In the genomic region with DNA sequence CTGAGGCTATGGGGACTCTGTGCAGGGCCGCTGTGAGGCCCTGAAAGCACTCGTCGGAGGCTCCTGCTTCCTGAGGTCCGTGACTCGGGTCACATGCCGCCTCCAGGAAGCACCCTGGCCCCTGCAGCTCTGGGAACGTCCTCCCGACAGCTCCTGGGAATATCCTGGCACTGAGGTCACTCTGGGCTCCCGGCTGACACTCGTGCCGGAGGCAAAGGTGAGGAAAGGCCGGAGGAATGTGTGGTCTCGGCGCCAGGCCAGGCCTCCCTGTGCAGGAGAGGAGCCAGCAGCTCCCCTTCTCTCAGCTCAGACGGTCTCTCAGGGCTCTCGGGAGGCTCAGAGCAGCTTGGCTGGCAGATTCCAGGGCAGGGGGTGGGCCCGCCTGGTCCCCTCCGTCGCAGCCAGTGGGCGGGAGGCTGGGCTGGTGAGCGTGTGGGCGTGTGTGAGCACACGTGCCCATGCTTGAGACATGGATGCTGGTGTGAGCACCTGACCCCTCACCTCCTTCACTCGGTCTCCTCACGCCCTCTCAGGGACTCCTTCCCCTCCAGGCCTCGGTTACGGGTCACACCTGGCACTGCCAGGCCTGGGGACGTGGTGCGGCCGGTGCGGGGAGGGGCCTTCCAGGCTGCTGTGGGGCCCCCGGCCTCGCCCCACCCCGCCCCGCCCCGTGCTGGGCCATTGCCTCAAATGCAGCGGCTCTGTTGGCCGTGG, we compare ENCODE assay signal across 8 cellular contexts. TPM values are rescaled to one million over a fixed set of nuclear protein-coding genes. Genes with fewer than 3 reads are reported as not detected.
DNase-seq lines count a peak whose midpoint lies in the region; TF ChIP-seq lines count a peak whose summit lies in the region.

No MANE protein-coding gene starts in this region.

- H3K27me3 Mint-ChIP-seq in activated CD4-positive, alpha-beta T cell treated with anti-CD3 and anti-CD28 coated beads, Interleukin-2, amount 10 ng/mL, durations not matched to agents 7 days and 5 days, result no peaks in the 10 kb centered on the region
- H3K27me3 Mint-ChIP-seq in endodermal cell (ENCODE audit: insufficient read depth), result peaks cover 6% of the 10 kb centered on the region

- CTCF ChIA-PET in activated CD4-positive, alpha-beta T cell treated with anti-CD3 and anti-CD28 coated beads, Interleukin-2, amount 10 ng/mL, durations not matched to agents 7 days and 5 days (lab: Charles Lee), result interaction anchor here (1.2 to 1.5 kb wide), 2 partner anchors 13 to 16 kb away, joined by 3 to 6 read pairs; no protein-coding TSS in a partner anchor

- H3K9me3 Mint-ChIP-seq in activated CD4-positive, alpha-beta T cell treated with anti-CD3 and anti-CD28 coated beads, Interleukin-2, amount 10 ng/mL, durations not matched to agents 7 days and 5 days, result no peaks in the 10 kb centered on the region
- H3K9me3 Mint-ChIP-seq in endodermal cell, result no peaks in the 10 kb centered on the region

- H3K4me1 ChIP-seq in KMS-11 (ENCODE audit: low read depth, poor library complexity, severe bottlenecking) (peaks cover 14% of the 10 kb centered on the region), endodermal cell (ENCODE audit: control insufficient read depth, insufficient read depth, low read length) (peaks cover 7% of the 10 kb centered on the region), mesodermal cell (ENCODE audit: control insufficient read depth, insufficient read depth, low read length, poor library complexity, severe bottlenecking) (peaks cover 12% of the 10 kb centered on the region), tibial nerve (peaks cover 0 to 17% (median 12%) of the 10 kb centered on the region in 4 donors)

- no peak for TF ChIP-seq POLR2A in tibial nerve (IDR thresholded peaks at IDR 0.05)

- H3K27ac ChIP-seq in KMS-11 (no peak overlapping the region), endodermal cell (ENCODE audit: low read depth, low read length) (no peak overlapping the region), mesodermal cell (ENCODE audit: low read depth, low read length, severe bottlenecking) (peak overlapping the region; percentile 86), tibial nerve (no peak overlapping the region)

- 4 to 9% methylated on average over 23 to 38 of the region's 38 CpGs for whole genome bisulfite sequencing in endodermal cell (ENCODE audit: insufficient coverage in 1 of 2, insufficient read length in 1 of 2), 2 experiments
- WGBS in mesodermal cell (ENCODE audit: insufficient coverage in 2 of 2), 2 experiments, result 3 to 4% methylated on average over 32 to 34 of the region's 38 CpGs
- WGBS in tibial nerve, 2 donors, result 0 to 1% methylated on average over 11 to 22 of the region's 38 CpGs

- H3K36me3 ChIP-seq in KMS-11 (ENCODE audit: insufficient read depth) (no peaks in the 10 kb centered on the region), endodermal cell (ENCODE audit: control insufficient read depth, insufficient read depth, low read length) (no peaks in the 10 kb centered on the region), mesodermal cell (ENCODE audit: control insufficient read depth, insufficient read depth, low read length) (peaks cover 5% of the 10 kb centered on the region), tibial nerve (peaks cover 0 to 34% (median 0%) of the 10 kb centered on the region in 3 donors)

- H3K9me3 ChIP-seq in endodermal cell (ENCODE audit: control insufficient read depth, low read length) (no peaks in the 10 kb centered on the region), mesodermal cell (ENCODE audit: control insufficient read depth, low read length) (no peaks in the 10 kb centered on the region), tibial nerve (no peaks in the 10 kb centered on the region)

- H3K79me2 ChIP-seq in KMS-11 (ENCODE audit: insufficient read depth, low read depth), result no peaks in the 10 kb centered on the region

- H3K27me3 ChIP-seq in KMS-11 (ENCODE audit: insufficient read depth, low read depth) (peaks cover 9% of the 10 kb centered on the region), endodermal cell (ENCODE audit: control insufficient read depth, insufficient read depth, low read length, poor library complexity, severe bottlenecking) (peaks cover 17% of the 10 kb centered on the region), tibial nerve (peaks cover 0 to 26% of the 10 kb centered on the region in 2 donors)

- peak overlapping the region; percentile 42; the same call in 1 of the 2 replicates for H2AFZ ChIP-seq in KMS-11 (ENCODE audit: low read depth)

- POLR2A ChIA-PET in activated CD4-positive, alpha-beta T cell treated with anti-CD3 and anti-CD28 coated beads, Interleukin-2, amount 10 ng/mL, durations not matched to agents 7 days and 5 days (lab: Charles Lee), result no interaction called here

- no peaks in the 10 kb centered on the region for H3K36me3 Mint-ChIP-seq in activated CD4-positive, alpha-beta T cell treated with anti-CD3 and anti-CD28 coated beads, Interleukin-2, amount 10 ng/mL, durations not matched to agents 7 days and 5 days (ENCODE audit: low read depth)
- H3K36me3 Mint-ChIP-seq in endodermal cell (ENCODE audit: low read depth), result peaks cover 2% of the 10 kb centered on the region

- TF ChIP-seq EP300 in tibial nerve (IDR thresholded peaks at IDR 0.05), result peak in 1 of 2 donors; percentile 10

- no peak for TF ChIP-seq CTCF in KMS-11 (conservative IDR thresholded peaks at IDR 0.05; ENCODE audit: low read depth, low read length)
- TF ChIP-seq CTCF in endodermal cell (conservative IDR thresholded peaks at IDR 0.05), result no peak
- TF ChIP-seq CTCF in tibial nerve (IDR thresholded peaks at IDR 0.05), result no peak

- no peak overlapping the region for H3K4me3 ChIP-seq in KMS-11 (IDR thresholded peaks at IDR 0.05; ENCODE audit: insufficient read depth, low read depth, low read length)
- H3K4me3 ChIP-seq in endodermal cell (ENCODE audit: low read length), result peak overlapping the region; percentile 53
- peak overlapping the region; percentile 24 for H3K4me3 ChIP-seq in mesodermal cell (ENCODE audit: extremely low read depth, insufficient read depth, low read length, poor library complexity, severe bottlenecking)
- peak overlapping the region; percentile 4 to 41 (median 26) for H3K4me3 ChIP-seq in tibial nerve

- H3K9ac ChIP-seq in KMS-11, result no peak overlapping the region; the same call in 1 of the 2 replicates
- H3K9ac ChIP-seq in endodermal cell (ENCODE audit: extremely low read depth, low read length, poor library complexity, severe bottlenecking), result no peak overlapping the region

- peak overlapping the region; percentile 96 for H3K4me2 ChIP-seq in KMS-11

- H3K27ac Mint-ChIP-seq in activated CD4-positive, alpha-beta T cell treated with anti-CD3 and anti-CD28 coated beads, Interleukin-2, amount 10 ng/mL, durations not matched to agents 7 days and 5 days, result no peak overlapping the region
- peak overlapping the region; percentile 48 for H3K27ac Mint-ChIP-seq in endodermal cell

- no peaks in the 10 kb centered on the region for H4K20me1 ChIP-seq in KMS-11 (ENCODE audit: insufficient read depth)

- H3K4me1 Mint-ChIP-seq in activated CD4-positive, alpha-beta T cell treated with anti-CD3 and anti-CD28 coated beads, Interleukin-2, amount 10 ng/mL, durations not matched to agents 7 days and 5 days, result peaks cover 2% of the 10 kb centered on the region
- H3K4me1 Mint-ChIP-seq in endodermal cell, result peaks cover 2% of the 10 kb centered on the region

- H3K4me3 Mint-ChIP-seq in activated CD4-positive, alpha-beta T cell treated with anti-CD3 and anti-CD28 coated beads, Interleukin-2, amount 10 ng/mL, durations not matched to agents 7 days and 5 days, result no peak overlapping the region
- H3K4me3 Mint-ChIP-seq in endodermal cell, result peak overlapping the region; percentile 42

- peak; percentile 13 for DNase-seq in activated CD4-positive, alpha-beta T cell treated with anti-CD3 and anti-CD28 coated beads for 1 hour
- DNase-seq in activated CD4-positive, alpha-beta T cell treated with anti-CD3 and anti-CD28 coated beads, Interleukin-2, amount 10 ng/mL, durations not matched to agents 7 days and 5 days, result no peak
- DNase-seq in UCSD-AML1 (lab: John Stamatoyannopoulos, UW; ENCODE audit: unreplicated experiment), result peak; percentile 55
- DNase-seq in endodermal cell, result peak; percentile 92
- no peak for DNase-seq in tibial nerve (ENCODE audit: low spot score in 2 of 2)
- DNase-seq in pons (ENCODE audit: low spot score), result no peak

RNA-seq across cellular contexts. Expression of a gene that starts 5.5 kb away (rescaled TPM):
- not detected for total RNA-seq in activated CD4-positive, alpha-beta T cell treated with anti-CD3 and anti-CD28 coated beads, Interleukin-2, amount 10 ng/mL, durations not matched to agents 7 days and 5 days
- not detected for total RNA-seq in endodermal cell
- not detected for polyA plus RNA-seq in endodermal cell (2013, experiment 1 of 2)
- polyA plus RNA-seq in endodermal cell (2013, experiment 2 of 2), result not detected
- polyA plus RNA-seq in mesodermal cell (2013, experiment 1 of 2), result not detected
- not detected for polyA plus RNA-seq in mesodermal cell (2013, experiment 2 of 2)
- total RNA-seq in tibial nerve, result not detected

RNA-seq across cellular contexts. Expression of a gene that starts 36.3 kb away (rescaled TPM):
- total RNA-seq in activated CD4-positive, alpha-beta T cell treated with anti-CD3 and anti-CD28 coated beads, Interleukin-2, amount 10 ng/mL, durations not matched to agents 7 days and 5 days, result 10 to 100 TPM; 18.0 to 22.0 TPM
- total RNA-seq in endodermal cell, result 10 to 100 TPM; 23.1 to 29.5 TPM
- polyA plus RNA-seq in endodermal cell (2013, experiment 1 of 2), result 22.6 TPM
- polyA plus RNA-seq in endodermal cell (2013, experiment 2 of 2), result 22.5 TPM
- 17.2 TPM for polyA plus RNA-seq in mesodermal cell (2013, experiment 1 of 2)
- 11.9 TPM for polyA plus RNA-seq in mesodermal cell (2013, experiment 2 of 2)
- 10 to 100 TPM; 18.4 to 29.4 (median 23.1) TPM for total RNA-seq in tibial nerve

RNA-seq across cellular contexts. Expression of a gene that starts 59.6 kb away (rescaled TPM):
- total RNA-seq in activated CD4-positive, alpha-beta T cell treated with anti-CD3 and anti-CD28 coated beads, Interleukin-2, amount 10 ng/mL, durations not matched to agents 7 days and 5 days, result 1 to 10 TPM; 7.4 to 8.3 TPM
- total RNA-seq in endodermal cell (100 to 1,000 TPM; 269 to 288 TPM), tibial nerve (10 to 100 TPM; 10.9 to 35.7 (median 20.6) TPM)
- polyA plus RNA-seq in endodermal cell (2013, experiment 1 of 2), result 192 TPM
- polyA plus RNA-seq in endodermal cell (2013, experiment 2 of 2), result 176 TPM
- 116 TPM for polyA plus RNA-seq in mesodermal cell (2013, experiment 1 of 2)
- polyA plus RNA-seq in mesodermal cell (2013, experiment 2 of 2), result 88.7 TPM

Comparison
In these comparisons a context has a peak if more than half of its experiments do, and no peak if none do; other contexts are left out.
1. DNase-seq: peak in activated CD4-positive, alpha-beta T cell treated with anti-CD3 and anti-CD28 coated beads for 1 hour (single experiment), UCSD-AML1 (single experiment) and endodermal cell (single experiment); none in activated CD4-positive, alpha-beta T cell treated with anti-CD3 and anti-CD28 coated beads, Interleukin-2, amount 10 ng/mL, durations not matched to agents 7 days and 5 days (single experiment), tibial nerve (0 of 2) and pons (single experiment).
2. RNA of a gene that starts 59.6 kb away (total RNA-seq): 269 to 288 TPM in endodermal cell; 10.9 to 35.7 TPM in tibial nerve and 7.4 to 8.3 TPM in activated CD4-positive, alpha-beta T cell treated with anti-CD3 and anti-CD28 coated beads, Interleukin-2, amount 10 ng/mL, durations not matched to agents 7 days and 5 days; every median in the first group is over 4 times any median in the second.